18 cellular contexts compared by ENCODE assay signal in genomic region chr2:7288484-7288883, GRCh38.
"Had no signal": no experiment of that assay in that cellular context is flagged by ENCODE, and none has a peak within 500 bp of the region (broad histone marks: within the 10 kb centered on the region; RNA-seq: fewer than 3 reads in every experiment).

No MANE protein-coding gene starts in this region.

- H3K27ac ChIP-seq: cardiac muscle cell, left lung, tibial artery had no signal

- H3K4me1 ChIP-seq: left lung, tibial artery had no signal

- H3K4me3 Mint-ChIP-seq: activated CD4-positive, alpha-beta T cell treated with anti-CD3 and anti-CD28 coated beads, Interleukin-2, amount 10 ng/mL, durations not matched to agents 7 days and 5 days; activated CD8-positive, alpha-beta T cell treated with anti-CD3 and anti-CD28 coated beads, Interleukin-2, amount 10 ng/mL, durations not matched to agents 7 days and 5 days; activated naive CD4-positive, alpha-beta T cell treated with anti-CD3 and anti-CD28 coated beads for 36 hours; activated T-cell treated with anti-CD3 and anti-CD28 coated beads, Interleukin-2, amount 50 U/mL, for 4 hours; dendritic cell treated with granulocyte-macrophage colony-stimulating factor and Interleukin-4, amounts not matched to agents 40 ng/mL and 50 ng/mL, for 4 days had no signal

- FAIRE-seq: astrocyte, frontal cortex, urothelium cell line had no signal

- DNase-seq: activated CD4-positive, alpha-beta T cell treated with anti-CD3 and anti-CD28 coated beads, Interleukin-2, amount 10 ng/mL, durations not matched to agents 7 days and 5 days; activated CD8-positive, alpha-beta T cell treated with anti-CD3 and anti-CD28 coated beads, Interleukin-2, amount 10 ng/mL, durations not matched to agents 7 days and 5 days; activated naive CD4-positive, alpha-beta T cell treated with anti-CD3 and anti-CD28 coated beads for 36 hours; activated T-cell treated with anti-CD3 and anti-CD28 coated beads, Interleukin-2, amount 50 U/mL, for 4 hours; effector CD8-positive, alpha-beta T cell; left lung; right cardiac atrium; stimulated activated CD4-positive, alpha-beta T cell treated with anti-CD3 and anti-CD28 coated beads, Interleukin-2, amount 100 ng/mL, for 24 hours; stimulated activated naive CD8-positive, alpha-beta T cell treated with anti-CD3 and anti-CD28 coated beads, Interleukin-15, Interleukin-2, amounts not matched to agents 100 U/mL and 50 U/mL, for 24 hours; substantia nigra; T1000; tibial artery had no signal

- H3K4me1 Mint-ChIP-seq: activated CD4-positive, alpha-beta T cell treated with anti-CD3 and anti-CD28 coated beads, Interleukin-2, amount 10 ng/mL, durations not matched to agents 7 days and 5 days had no signal

- H3K4me3 ChIP-seq: cardiac muscle cell, left lung, tibial artery had no signal

- H3K36me3 ChIP-seq: cardiac muscle cell, left lung, tibial artery had no signal

- H3K27me3 Mint-ChIP-seq: progenitor cell of endocrine pancreas had no signal

- ATAC-seq: activated CD8-positive, alpha-beta T cell treated with anti-CD3 and anti-CD28 coated beads, Interleukin-2, amount 10 ng/mL, durations not matched to agents 7 days and 5 days; activated T-cell treated with anti-CD3 and anti-CD28 coated beads, Interleukin-2, amount 50 U/mL, for 4 hours; left lung; right cardiac atrium; stimulated activated naive CD8-positive, alpha-beta T cell treated with anti-CD3 and anti-CD28 coated beads, Interleukin-15, Interleukin-2, amounts not matched to agents 100 U/mL and 50 U/mL, for 24 hours had no signal

- H3K9me3 ChIP-seq: left lung, tibial artery had no signal

- H3K9me3 Mint-ChIP-seq: activated CD4-positive, alpha-beta T cell treated with anti-CD3 and anti-CD28 coated beads, Interleukin-2, amount 10 ng/mL, durations not matched to agents 7 days and 5 days; activated naive CD4-positive, alpha-beta T cell treated with anti-CD3 and anti-CD28 coated beads for 36 hours; activated T-cell treated with anti-CD3 and anti-CD28 coated beads, Interleukin-2, amount 50 U/mL, for 4 hours; dendritic cell treated with granulocyte-macrophage colony-stimulating factor and Interleukin-4, amounts not matched to agents 40 ng/mL and 50 ng/mL, for 4 days had no signal

- H3K27me3 ChIP-seq: cardiac muscle cell, left lung had no signal

- H3K27ac Mint-ChIP-seq: activated CD4-positive, alpha-beta T cell treated with anti-CD3 and anti-CD28 coated beads, Interleukin-2, amount 10 ng/mL, durations not matched to agents 7 days and 5 days; activated CD8-positive, alpha-beta T cell treated with anti-CD3 and anti-CD28 coated beads, Interleukin-2, amount 10 ng/mL, durations not matched to agents 7 days and 5 days; activated naive CD4-positive, alpha-beta T cell treated with anti-CD3 and anti-CD28 coated beads for 36 hours; dendritic cell treated with granulocyte-macrophage colony-stimulating factor and Interleukin-4, amounts not matched to agents 40 ng/mL and 50 ng/mL, for 4 days; progenitor cell of endocrine pancreas had no signal
